Comparison of ENCODE assay signal across 1 cellular context in the genomic region with DNA sequence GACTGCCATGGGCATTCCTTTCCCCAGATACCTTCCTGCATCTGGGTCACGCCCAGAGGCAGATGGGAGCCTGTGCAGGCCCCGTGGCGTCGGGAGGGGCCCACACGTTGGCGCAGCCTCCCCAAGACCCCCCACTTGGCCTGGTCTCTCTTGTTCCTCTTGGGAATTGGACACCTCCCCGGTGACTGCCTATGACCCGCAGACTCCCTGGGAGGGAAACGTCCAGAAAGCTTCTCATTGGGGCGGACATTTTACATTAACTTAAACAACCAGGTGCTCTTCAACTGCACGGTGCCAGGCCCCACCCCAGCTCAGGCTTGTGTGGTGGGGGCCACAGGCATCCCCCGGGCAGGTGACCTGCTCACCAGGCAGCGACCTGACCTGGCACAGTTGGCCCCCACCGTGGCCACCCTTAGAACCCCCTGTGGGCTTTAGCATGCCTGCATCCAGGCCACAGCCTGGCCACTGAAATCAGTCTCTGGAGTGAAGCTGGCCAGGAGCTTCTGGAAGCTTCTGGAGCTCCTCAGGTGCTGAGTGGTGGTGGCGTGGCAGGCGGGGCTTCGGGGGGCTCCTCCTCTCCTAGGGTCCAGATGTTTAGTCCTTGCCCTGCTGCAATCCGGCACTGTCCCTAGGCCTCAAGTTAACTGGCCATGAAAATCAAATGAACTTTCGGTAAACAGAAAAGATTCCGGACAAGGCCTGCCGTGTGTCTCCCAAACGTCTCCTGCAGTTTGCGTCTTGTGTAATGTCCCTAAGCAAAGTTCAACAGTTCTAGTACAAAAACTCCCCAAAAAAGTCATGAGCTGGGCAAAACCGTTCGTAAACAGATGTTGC.
TF ChIP-seq lines count a peak whose summit lies in the region.

No MANE protein-coding gene starts in this region.

TF ChIP-seq in HepG2, 621 proteins besides CTCF, POLR2A, EP300 and RAD21 (continued from another document and continues in another):
- TF ChIP-seq ZNF275 (CRISPR knock-in tag; IDR thresholded peaks at IDR 0.05; ENCODE audit: borderline replicate concordance) (no peak), ZNF362 (CRISPR knock-in tag; IDR thresholded peaks at IDR 0.05; ENCODE audit: borderline replicate concordance) (peak; percentile 24; the same call in 1 of the 2 replicates), YY1 (IDR thresholded peaks at IDR 0.05; ENCODE audit: insufficient read depth, insufficient replicate concordance, low read depth, low read length) (no peak), NFKBIZ (CRISPR knock-in tag; IDR thresholded peaks at IDR 0.05) (0 out of 2 replicates have a peak, but pooled peaks have one; percentile 51), TARDBP (CRISPR knock-in tag; IDR thresholded peaks at IDR 0.05) (no peak), ZNF644 (CRISPR knock-in tag; IDR thresholded peaks at IDR 0.05; ENCODE audit: low read depth) (no peak), CCDC6 (CRISPR knock-in tag; IDR thresholded peaks at IDR 0.05) (0 out of 2 replicates have a peak, but pooled peaks have one; percentile 52), KAT2B (IDR thresholded peaks at IDR 0.05; ENCODE audit: borderline replicate concordance, low read depth, low read length) (no peak), ZNF3 (CRISPR knock-in tag; IDR thresholded peaks at IDR 0.05) (no peak), PRMT3 (CRISPR knock-in tag; IDR thresholded peaks at IDR 0.05; ENCODE audit: borderline replicate concordance, low read depth) (no peak), RFX3 (CRISPR knock-in tag; IDR thresholded peaks at IDR 0.05) (no peak), ZNF790 (CRISPR knock-in tag; IDR thresholded peaks at IDR 0.05; ENCODE audit: borderline replicate concordance) (no peak), FLYWCH1 (CRISPR knock-in tag; IDR thresholded peaks at IDR 0.05) (0 out of 2 replicates have a peak, but pooled peaks have one; percentile 47), ZNF652 (CRISPR knock-in tag; IDR thresholded peaks at IDR 0.05; ENCODE audit: borderline replicate concordance, low read depth) (no peak), TCF12 (IDR thresholded peaks at IDR 0.05) (no peak), TCF12 (CRISPR knock-in tag; IDR thresholded peaks at IDR 0.05) (no peak), MED8 (CRISPR knock-in tag; IDR thresholded peaks at IDR 0.05; ENCODE audit: insufficient replicate concordance) (peak; percentile 39), AKAP8 (CRISPR knock-in tag; IDR thresholded peaks at IDR 0.05) (no peak), REL (CRISPR knock-in tag; conservative IDR thresholded peaks at IDR 0.05) (no peak), FOXO1 (CRISPR knock-in tag; IDR thresholded peaks at IDR 0.05) (peak; percentile 89), MED13 (CRISPR knock-in tag; IDR thresholded peaks at IDR 0.05) (no peak), NBN (conservative IDR thresholded peaks at IDR 0.05) (no peak), KLF6 (CRISPR knock-in tag; IDR thresholded peaks at IDR 0.05) (0 out of 2 replicates have a peak, but pooled peaks have one; percentile 46), ZZZ3 (CRISPR knock-in tag; IDR thresholded peaks at IDR 0.05; ENCODE audit: borderline replicate concordance) (no peak), GABPA (IDR thresholded peaks at IDR 0.05; ENCODE audit: low read depth, low read length) (no peak), GABPA (CRISPR knock-in tag; IDR thresholded peaks at IDR 0.05; ENCODE audit: low read depth) (no peak), ZNF30 (CRISPR knock-in tag; IDR thresholded peaks at IDR 0.05) (no peak), ZBTB8A (CRISPR knock-in tag; IDR thresholded peaks at IDR 0.05; ENCODE audit: borderline replicate concordance, low read depth) (no peak), PHF8 (CRISPR knock-in tag; IDR thresholded peaks at IDR 0.05) (peak; percentile 39; the same call in 1 of the 2 replicates), HNRNPL (IDR thresholded peaks at IDR 0.05; ENCODE audit: low read depth, low read length) (0 out of 2 replicates have a peak, but pooled peaks have one; percentile 28), ZSCAN22 (CRISPR knock-in tag; IDR thresholded peaks at IDR 0.05) (no peak), MXD4 (CRISPR knock-in tag; IDR thresholded peaks at IDR 0.05) (no peak), ZNF17 (CRISPR knock-in tag; IDR thresholded peaks at IDR 0.05) (no peak), TP53 (CRISPR knock-in tag; conservative IDR thresholded peaks at IDR 0.05) (no peak), KDM5A (IDR thresholded peaks at IDR 0.05; ENCODE audit: borderline replicate concordance, low read length) (no peak), SSRP1 (CRISPR knock-in tag; IDR thresholded peaks at IDR 0.05) (no peak), ZNF224 (CRISPR knock-in tag; IDR thresholded peaks at IDR 0.05) (0 out of 2 replicates have a peak, but pooled peaks have one; percentile 28), ZNF850 (CRISPR knock-in tag; conservative IDR thresholded peaks at IDR 0.05) (no peak), AGO1 (IDR thresholded peaks at IDR 0.05; ENCODE audit: low read depth, low read length, poor library complexity, severe bottlenecking) (peak; percentile 44), SETDB1 (CRISPR knock-in tag; IDR thresholded peaks at IDR 0.05; ENCODE audit: borderline replicate concordance) (no peak), ZNF784 (CRISPR knock-in tag; IDR thresholded peaks at IDR 0.05; ENCODE audit: borderline replicate concordance) (no peak), FOXP4 (CRISPR knock-in tag; IDR thresholded peaks at IDR 0.05) (peak; percentile 93), ZNF543 (CRISPR knock-in tag; IDR thresholded peaks at IDR 0.05) (no peak; the same call in none of the 2 replicates), ZNF317 (CRISPR knock-in tag; IDR thresholded peaks at IDR 0.05) (no peak), E2F2 (CRISPR knock-in tag; IDR thresholded peaks at IDR 0.05; ENCODE audit: borderline replicate concordance) (no peak), CREB1 (IDR thresholded peaks at IDR 0.05) (no peak), CREB1 (CRISPR knock-in tag; IDR thresholded peaks at IDR 0.05) (no peak), ZNF609 (CRISPR knock-in tag; IDR thresholded peaks at IDR 0.05; ENCODE audit: borderline replicate concordance) (peak; percentile 78), TBL1XR1 (IDR thresholded peaks at IDR 0.05; ENCODE audit: borderline replicate concordance, low read length, partially characterized antibody) (peak; percentile 59)
- TF ChIP-seq, protein P1, sequence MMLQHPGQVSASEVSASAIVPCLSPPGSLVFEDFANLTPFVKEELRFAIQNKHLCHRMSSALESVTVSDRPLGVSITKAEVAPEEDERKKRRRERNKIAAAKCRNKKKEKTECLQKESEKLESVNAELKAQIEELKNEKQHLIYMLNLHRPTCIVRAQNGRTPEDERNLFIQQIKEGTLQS (CRISPR knock-in tag; IDR thresholded peaks at IDR 0.05): no peak
- TF ChIP-seq, protein P2, sequence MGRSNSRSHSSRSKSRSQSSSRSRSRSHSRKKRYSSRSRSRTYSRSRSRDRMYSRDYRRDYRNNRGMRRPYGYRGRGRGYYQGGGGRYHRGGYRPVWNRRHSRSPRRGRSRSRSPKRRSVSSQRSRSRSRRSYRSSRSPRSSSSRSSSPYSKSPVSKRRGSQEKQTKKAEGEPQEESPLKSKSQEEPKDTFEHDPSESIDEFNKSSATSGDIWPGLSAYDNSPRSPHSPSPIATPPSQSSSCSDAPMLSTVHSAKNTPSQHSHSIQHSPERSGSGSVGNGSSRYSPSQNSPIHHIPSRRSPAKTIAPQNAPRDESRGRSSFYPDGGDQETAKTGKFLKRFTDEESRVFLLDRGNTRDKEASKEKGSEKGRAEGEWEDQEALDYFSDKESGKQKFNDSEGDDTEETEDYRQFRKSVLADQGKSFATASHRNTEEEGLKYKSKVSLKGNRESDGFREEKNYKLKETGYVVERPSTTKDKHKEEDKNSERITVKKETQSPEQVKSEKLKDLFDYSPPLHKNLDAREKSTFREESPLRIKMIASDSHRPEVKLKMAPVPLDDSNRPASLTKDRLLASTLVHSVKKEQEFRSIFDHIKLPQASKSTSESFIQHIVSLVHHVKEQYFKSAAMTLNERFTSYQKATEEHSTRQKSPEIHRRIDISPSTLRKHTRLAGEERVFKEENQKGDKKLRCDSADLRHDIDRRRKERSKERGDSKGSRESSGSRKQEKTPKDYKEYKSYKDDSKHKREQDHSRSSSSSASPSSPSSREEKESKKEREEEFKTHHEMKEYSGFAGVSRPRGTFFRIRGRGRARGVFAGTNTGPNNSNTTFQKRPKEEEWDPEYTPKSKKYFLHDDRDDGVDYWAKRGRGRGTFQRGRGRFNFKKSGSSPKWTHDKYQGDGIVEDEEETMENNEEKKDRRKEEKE (IDR thresholded peaks at IDR 0.05): no peak
- TF ChIP-seq, protein P3, sequence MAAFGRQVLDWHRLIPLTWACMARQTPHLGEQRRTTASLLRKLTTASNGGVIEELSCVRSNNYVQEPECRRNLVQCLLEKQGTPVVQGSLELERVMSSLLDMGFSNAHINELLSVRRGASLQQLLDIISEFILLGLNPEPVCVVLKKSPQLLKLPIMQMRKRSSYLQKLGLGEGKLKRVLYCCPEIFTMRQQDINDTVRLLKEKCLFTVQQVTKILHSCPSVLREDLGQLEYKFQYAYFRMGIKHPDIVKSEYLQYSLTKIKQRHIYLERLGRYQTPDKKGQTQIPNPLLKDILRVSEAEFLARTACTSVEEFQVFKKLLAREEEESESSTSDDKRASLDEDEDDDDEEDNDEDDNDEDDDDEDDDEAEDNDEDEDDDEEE (CRISPR knock-in tag; IDR thresholded peaks at IDR 0.05): no peak
